17 cellular contexts compared by ENCODE assay signal in genomic region chr4:129063640-129064039, GRCh38. TPM values are rescaled to one million over a fixed set of nuclear protein-coding genes. Genes with fewer than 3 reads are reported as not detected.
DNase-seq lines count a peak whose midpoint lies in the region; ATAC-seq and TF ChIP-seq lines count a peak whose summit lies in the region.
"Had no signal": no experiment of that assay in that cellular context is flagged by ENCODE, and none has a peak within 500 bp of the region (broad histone marks: within the 10 kb centered on the region; RNA-seq: fewer than 3 reads in every experiment).

No MANE protein-coding gene starts in this region.

- no peak overlapping the region for H2AK5ac ChIP-seq in neuronal stem cell (ENCODE audit: low read depth, low read length)

- H2BK15ac ChIP-seq in neuronal stem cell (ENCODE audit: low read length), result no peak overlapping the region

- peaks cover 46% of the 10 kb centered on the region for H3K9me3 Mint-ChIP-seq in activated naive CD8-positive, alpha-beta T cell treated with anti-CD3 and anti-CD28 coated beads for 36 hours

- H3K27me3 ChIP-seq in Karpas-422 (ENCODE audit: low read length) (no peaks in the 10 kb centered on the region), PC-3 (ENCODE audit: low read length) (no peaks in the 10 kb centered on the region), muscle layer of duodenum (ENCODE audit: low read depth, low read length) (no peaks in the 10 kb centered on the region), neuronal stem cell (ENCODE audit: control insufficient read depth in 3 of 3, insufficient read depth in 3 of 3, low read depth in 1 of 3, low read length in 3 of 3) (no peaks in the 10 kb centered on the region)

- H3K14ac ChIP-seq in neuronal stem cell (ENCODE audit: low read length), result no peak overlapping the region

- no peaks in the 10 kb centered on the region for H3K4me1 ChIP-seq in Karpas-422 (ENCODE audit: low read length)
- peaks cover 18% of the 10 kb centered on the region for H3K4me1 ChIP-seq in PC-3 (ENCODE audit: insufficient read depth, low read length)
- H3K4me1 ChIP-seq in muscle layer of duodenum (ENCODE audit: control insufficient read depth in 1 of 2, insufficient read depth in 2 of 2, low read length in 2 of 2), result no peaks in the 10 kb centered on the region
- no peaks in the 10 kb centered on the region for H3K4me1 ChIP-seq in neuronal stem cell (ENCODE audit: control insufficient read depth in 2 of 2, insufficient read depth in 1 of 2, low read depth in 1 of 2, low read length in 2 of 2)

- no CpG with 5 or more reads among the region's 2 CpGs for WGBS in neuronal stem cell (ENCODE audit: extremely low coverage in 2 of 2, insufficient read length in 2 of 2, insufficient replicate concordance in 1 of 2), 2 donors

- no peak overlapping the region for H4K91ac ChIP-seq in neuronal stem cell (ENCODE audit: low read depth, low read length, poor library complexity)

- BruUV-seq in PC-3 (replicated peaks; lab: Mats Ljungman, UMichigan), result no TSS peak

- H2BK5ac ChIP-seq in neuronal stem cell (ENCODE audit: low read length), result no peak overlapping the region

- H4K20me1 ChIP-seq in Karpas-422 (ENCODE audit: insufficient read depth, low read depth, low read length) (no peaks in the 10 kb centered on the region), PC-3 (ENCODE audit: low read length) (no peaks in the 10 kb centered on the region)

- peaks cover 1% of the 10 kb centered on the region for H3K4me1 Mint-ChIP-seq in activated naive CD8-positive, alpha-beta T cell treated with anti-CD3 and anti-CD28 coated beads for 36 hours
- H3K4me1 Mint-ChIP-seq: CD4-positive, alpha-beta memory T cell; GM23338; H9 had no signal

- TF ChIP-seq CTCF in PC-3 (conservative IDR thresholded peaks at IDR 0.05; ENCODE audit: low read depth, low read length), result no peak
- no peak for TF ChIP-seq CTCF in epithelial cell of esophagus (IDR thresholded peaks at IDR 0.05; ENCODE audit: insufficient read depth, low read depth, low read length, missing control alignments)

- peaks cover 66% of the 10 kb centered on the region for H3K36me3 Mint-ChIP-seq in activated naive CD8-positive, alpha-beta T cell treated with anti-CD3 and anti-CD28 coated beads for 36 hours

- intact Hi-C loops in PC-3 (cut with micrococcal nuclease), result no loop called here

- no peak overlapping the region for H3K4me2 ChIP-seq in Karpas-422 (ENCODE audit: low read depth, low read length, poor library complexity, severe bottlenecking)
- H3K4me2 ChIP-seq in PC-3 (ENCODE audit: low read length), result no peak overlapping the region
- H3K4me2 ChIP-seq in neuronal stem cell (ENCODE audit: insufficient read depth, low read length, poor library complexity, severe bottlenecking), result no peak overlapping the region
- H3K4me2 ChIP-seq: GM23338 had no signal

- H3K79me1 ChIP-seq in neuronal stem cell (ENCODE audit: low read depth, low read length), result no peaks in the 10 kb centered on the region

- H2AFZ ChIP-seq in Karpas-422 (ENCODE audit: low read length), result no peak overlapping the region
- no peak overlapping the region for H2AFZ ChIP-seq in PC-3 (ENCODE audit: low read length)
- no peak overlapping the region for H2AFZ ChIP-seq in neuronal stem cell (ENCODE audit: low read length)
- H2AFZ ChIP-seq: GM23338 had no signal

- H2BK120ac ChIP-seq in neuronal stem cell (ENCODE audit: low read depth, low read length), result no peak overlapping the region

- no peak overlapping the region for H3K27ac Mint-ChIP-seq in activated naive CD8-positive, alpha-beta T cell treated with anti-CD3 and anti-CD28 coated beads for 36 hours
- H3K27ac Mint-ChIP-seq: CD4-positive, alpha-beta memory T cell; GM23338; H9 had no signal

- H3K9me2 ChIP-seq in Karpas-422 (replicated peaks; ENCODE audit: insufficient read depth, low read length), result no peaks in the 10 kb centered on the region
- H3K9me2 ChIP-seq in PC-3 (replicated peaks; ENCODE audit: low read length), result no peaks in the 10 kb centered on the region

- H3K27ac ChIP-seq in Karpas-422 (ENCODE audit: low read length), result no peak overlapping the region
- H3K27ac ChIP-seq in PC-3 (ENCODE audit: low read length), result 0 out of 2 replicates have a peak overlapping the region, but pooled peaks have one; percentile 26
- H3K27ac ChIP-seq in muscle layer of duodenum (ENCODE audit: low read length), result no peak overlapping the region
- H3K27ac ChIP-seq in neuronal stem cell (replicated peaks; ENCODE audit: low read length), result no peak overlapping the region

- ATAC-seq in PC-3 (peak; percentile 74), HG03280 (IDR thresholded peaks at IDR 0.05; ENCODE audit: unreplicated experiment) (no peak)
- ATAC-seq: GM23338, HCT116 had no signal

- H3K4me3 Mint-ChIP-seq in activated naive CD8-positive, alpha-beta T cell treated with anti-CD3 and anti-CD28 coated beads for 36 hours, result no peak overlapping the region
- H3K4me3 Mint-ChIP-seq: GM23338, H9 had no signal

- no peak for DNase-seq in Karpas-422
- peak; percentile 74 for DNase-seq in PC-3
- DNase-seq in epithelial cell of esophagus (ENCODE audit: low read depth), result peak; percentile 27
- no peak for DNase-seq in neuronal stem cell (ENCODE audit: low spot score)
- no peak for DNase-seq in activated naive CD8-positive, alpha-beta T cell treated with anti-CD3 and anti-CD28 coated beads for 36 hours
- DNase-seq: C1 segment of cervical spinal cord; Calu3; CD4-positive, alpha-beta memory T cell; COR-L47; DMS53; DMS79 treated with DMSO at 0.1 percent for 48 hours; GF-D8; H9 had no signal

- H3K36me3 ChIP-seq in Karpas-422 (ENCODE audit: insufficient read depth, low read length) (peaks cover 77% of the 10 kb centered on the region), PC-3 (ENCODE audit: low read depth, low read length) (peaks cover 37% of the 10 kb centered on the region), muscle layer of duodenum (ENCODE audit: control insufficient read depth in 1 of 2, insufficient read depth in 2 of 2, low read length in 2 of 2) (peaks cover 12 to 24% of the 10 kb centered on the region in 2 donors), neuronal stem cell (replicated peaks in 1 of 2; ENCODE audit: control insufficient read depth in 2 of 2, insufficient read depth in 2 of 2, low read length in 2 of 2) (peaks cover 8 to 16% of the 10 kb centered on the region in 2 donors)

- no peaks in the 10 kb centered on the region for H3F3A ChIP-seq in PC-3 (ENCODE audit: low read length, unreplicated experiment)

- H3K4ac ChIP-seq in neuronal stem cell (ENCODE audit: low read length), result no peak overlapping the region

- H3K23ac ChIP-seq in neuronal stem cell (ENCODE audit: low read depth, low read length, poor library complexity), result no peak overlapping the region

- CTCF ChIA-PET in PC-3 (lab: Charles Lee), result no interaction called here

- POLR2A ChIA-PET in PC-3 (lab: Charles Lee; ENCODE audit: unreplicated experiment), result no interaction called here

- H4K8ac ChIP-seq in neuronal stem cell (ENCODE audit: low read depth, low read length), result no peak overlapping the region

- H3K79me2 ChIP-seq in Karpas-422 (ENCODE audit: low read length), result peaks cover 68% of the 10 kb centered on the region
- 0 out of 2 replicates have a peak, but pooled peaks cover 3% of the 10 kb centered on the region for H3K79me2 ChIP-seq in PC-3 (ENCODE audit: low read length)

- H3K18ac ChIP-seq in neuronal stem cell (ENCODE audit: low read length), result no peak overlapping the region

- H2BK12ac ChIP-seq in neuronal stem cell (ENCODE audit: low read length), result no peak overlapping the region

- H3K27me3 Mint-ChIP-seq in activated naive CD8-positive, alpha-beta T cell treated with anti-CD3 and anti-CD28 coated beads for 36 hours, result no peaks in the 10 kb centered on the region
- H3K27me3 Mint-ChIP-seq: CD4-positive, alpha-beta memory T cell had no signal

- H3K9me3 ChIP-seq in Karpas-422 (ENCODE audit: low read length) (peaks cover 52% of the 10 kb centered on the region), PC-3 (ENCODE audit: low read length) (peaks cover 9% of the 10 kb centered on the region; the same call in 1 of the 2 replicates), muscle layer of duodenum (ENCODE audit: control insufficient read depth in 1 of 2, low read length in 2 of 2) (peaks cover 47% of the 10 kb centered on the region in 2 donors), neuronal stem cell (replicated peaks in 1 of 2; ENCODE audit: control insufficient read depth in 2 of 2, insufficient read depth in 1 of 2, low read depth in 1 of 2, low read length in 2 of 2) (peaks cover 23 to 47% of the 10 kb centered on the region in 2 donors)

- H3K9ac ChIP-seq in Karpas-422 (ENCODE audit: low read length), result no peak overlapping the region
- H3K9ac ChIP-seq in PC-3 (ENCODE audit: low read length), result no peak overlapping the region
- no peak overlapping the region for H3K9ac ChIP-seq in neuronal stem cell (ENCODE audit: low read depth, low read length, poor library complexity)

- 0 out of 2 replicates have a peak overlapping the region, but pooled peaks have one; percentile 13 for H3K4me3 ChIP-seq in Karpas-422 (ENCODE audit: low read length)
- H3K4me3 ChIP-seq in PC-3 (ENCODE audit: low read length), result no peak overlapping the region
- H3K4me3 ChIP-seq in epithelial cell of esophagus (ENCODE audit: low read length), result no peak overlapping the region
- H3K4me3 ChIP-seq in muscle layer of duodenum (ENCODE audit: low read depth in 1 of 2, low read length in 2 of 2), result peak overlapping the region; percentile 21 to 49
- no peak overlapping the region for H3K4me3 ChIP-seq in neuronal stem cell (ENCODE audit: low read length in 2 of 2)
- H3K4me3 ChIP-seq: GM23338 had no signal

RNA-seq across cellular contexts. Expression of gene SCLT1, which starts 29.7 kb away (rescaled TPM):
- total RNA-seq in Karpas-422 (2014; rRNA removed; shearing (Covaris generic); ENCODE audit: low replicate concordance), result 54.1 and 79.9 TPM in 2 replicates
- total RNA-seq in PC-3 (2014; rRNA removed), result 14.2 and 15.2 TPM in 2 replicates
- 14.4 TPM for polyA plus RNA-seq in neuronal stem cell (2013, experiment 1 of 2)
- polyA plus RNA-seq in neuronal stem cell (2013, experiment 2 of 2), result 14.9 TPM
- 10 to 100 TPM; 19.2 to 19.7 TPM for total RNA-seq in activated naive CD8-positive, alpha-beta T cell treated with anti-CD3 and anti-CD28 coated beads for 36 hours

RNA-seq across cellular contexts. Expression of gene C4orf33, which starts 32.3 kb away (rescaled TPM):
- total RNA-seq in Karpas-422 (2014; rRNA removed; shearing (Covaris generic); ENCODE audit: low replicate concordance), result 13.0 and 21.9 TPM in 2 replicates
- total RNA-seq in PC-3 (2014; rRNA removed), result 2.8 and 3.2 TPM in 2 replicates
- polyA plus RNA-seq in neuronal stem cell (2013, experiment 1 of 2), result 5.7 TPM
- 5.7 TPM for polyA plus RNA-seq in neuronal stem cell (2013, experiment 2 of 2)
- total RNA-seq in activated naive CD8-positive, alpha-beta T cell treated with anti-CD3 and anti-CD28 coated beads for 36 hours, result 10 to 100 TPM; 13.6 to 14.6 TPM

Comparison
In these comparisons a context has a peak if more than half of its experiments do, and no peak if none do; other contexts are left out.
1. DNase-seq: peak in PC-3 (single experiment) and epithelial cell of esophagus (single experiment); none in Karpas-422 (single experiment), neuronal stem cell (single experiment) and activated naive CD8-positive, alpha-beta T cell treated with anti-CD3 and anti-CD28 coated beads for 36 hours (single experiment).
2. H3K4me3 ChIP-seq: peak in Karpas-422 (single experiment) and muscle layer of duodenum (2 of 2); none in PC-3 (single experiment), epithelial cell of esophagus (single experiment) and neuronal stem cell (0 of 2).